8 cellular contexts compared by ENCODE assay signal in the genomic region with DNA sequence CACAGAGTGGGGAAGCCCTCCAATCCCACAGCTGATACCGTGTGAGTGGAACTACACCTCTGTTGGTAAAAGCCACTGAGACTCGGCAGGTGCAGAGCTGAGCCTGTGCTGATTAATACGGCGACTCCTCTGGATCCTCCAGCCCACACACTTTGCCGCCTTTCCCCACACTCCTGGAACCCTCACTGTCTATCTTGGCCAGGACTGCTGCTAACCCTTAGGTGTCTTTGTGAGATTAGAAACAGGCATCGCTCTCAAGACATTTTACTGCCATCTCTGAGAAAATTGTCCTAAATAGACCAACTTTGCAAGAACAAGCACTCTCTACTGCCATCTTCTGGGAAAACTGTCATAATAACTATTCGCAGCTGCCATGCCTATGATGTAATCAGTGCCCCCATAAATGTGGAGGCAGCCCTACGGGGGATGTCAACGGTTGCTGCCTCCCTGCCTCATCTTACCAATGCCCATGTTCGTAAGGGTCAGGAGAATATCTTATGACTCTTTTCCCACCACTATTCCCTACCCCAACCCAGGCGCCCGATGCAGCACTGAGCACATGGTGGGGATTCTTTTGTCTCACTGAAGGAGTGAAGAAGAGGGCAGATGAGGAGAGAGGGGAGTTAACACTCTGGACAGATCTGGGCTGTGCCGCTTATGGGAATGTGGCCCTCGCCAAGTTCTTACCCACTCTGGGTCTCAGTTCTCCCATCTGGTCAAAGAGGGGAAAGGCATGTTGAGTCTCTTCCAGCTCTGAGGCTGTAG. TPM values are rescaled to one million over a fixed set of nuclear protein-coding genes. Genes with fewer than 3 reads are reported as not detected.
DNase-seq lines count a peak whose midpoint lies in the region; ATAC-seq, FAIRE-seq and TF ChIP-seq lines count a peak whose summit lies in the region.

No MANE protein-coding gene starts in this region.

- no peaks in the 10 kb centered on the region for H3K79me2 ChIP-seq in keratinocyte (ENCODE audit: control insufficient read depth, insufficient read depth, low read length)

- peaks cover 2% of the 10 kb centered on the region for H3K9me1 ChIP-seq in keratinocyte (ENCODE audit: control insufficient read depth, extremely low read depth, insufficient read depth, low read length)

- H3K4me3 ChIP-seq in CD4-positive, alpha-beta memory T cell (ENCODE audit: low read length in 2 of 2), result no peak overlapping the region
- no peak overlapping the region for H3K4me3 ChIP-seq in HEK293 (ENCODE audit: low read depth, low read length)
- no peak overlapping the region for H3K4me3 ChIP-seq in astrocyte of the cerebellum (ENCODE audit: low read depth, low read length)
- H3K4me3 ChIP-seq in keratinocyte (ENCODE audit: control insufficient read depth in 2 of 3, extremely low read depth in 1 of 3, insufficient read depth in 2 of 3, low read depth in 1 of 3, low read length in 3 of 3), result no peak overlapping the region
- no peak overlapping the region for H3K4me3 ChIP-seq in tibial nerve

- peaks cover 5% of the 10 kb centered on the region for H3K27me3 ChIP-seq in CD4-positive, alpha-beta memory T cell (ENCODE audit: insufficient read depth, low read length)
- H3K27me3 ChIP-seq in keratinocyte (ENCODE audit: control insufficient read depth, extremely low read depth, insufficient read depth, low read length) (peaks cover 18% of the 10 kb centered on the region), tibial nerve (no peaks in the 10 kb centered on the region)

- H3K4me1 Mint-ChIP-seq in CD4-positive, alpha-beta memory T cell, result peaks cover 4 to 5% (median 4%) of the 10 kb centered on the region in 4 donors

- no peak overlapping the region for H2AFZ ChIP-seq in keratinocyte (ENCODE audit: control insufficient read depth, low read length)

- no peaks in the 10 kb centered on the region for H4K20me1 ChIP-seq in keratinocyte (ENCODE audit: control insufficient read depth, extremely low read depth, insufficient read depth, low read length)

- WGBS in tibial nerve, 2 donors, result 48 to 53% methylated on average over 14 of the region's 14 CpGs

- H3K9me3 ChIP-seq in CD4-positive, alpha-beta memory T cell (ENCODE audit: control insufficient read depth in 1 of 2, low read length in 2 of 2), result no peaks in the 10 kb centered on the region
- no peaks in the 10 kb centered on the region for H3K9me3 ChIP-seq in HEK293 (ENCODE audit: control insufficient read depth, insufficient read depth, low read depth, low read length)
- H3K9me3 ChIP-seq in keratinocyte (ENCODE audit: control insufficient read depth, low read depth, low read length), result no peaks in the 10 kb centered on the region
- H3K9me3 ChIP-seq in tibial nerve, result no peaks in the 10 kb centered on the region

- H3K27ac ChIP-seq in CD4-positive, alpha-beta memory T cell (ENCODE audit: low read depth, low read length), result no peak overlapping the region
- H3K27ac ChIP-seq in HEK293 (ENCODE audit: extremely low read depth, low read depth, low read length) (no peak overlapping the region), keratinocyte (ENCODE audit: control insufficient read depth, insufficient read depth, low read length) (no peak overlapping the region), tibial nerve (no peak overlapping the region)

- intact Hi-C loops in CD4-positive, alpha-beta memory T cell (cut with micrococcal nuclease), result loop anchor here (1.0 kb wide), 1 partner anchor 174 kb away; no protein-coding TSS in a partner anchor

- peak overlapping the region; percentile 73 for H3K4me2 ChIP-seq in keratinocyte (ENCODE audit: control insufficient read depth, extremely low read depth, insufficient read depth, low read depth, low read length)

- ATAC-seq in HG02588 (IDR thresholded peaks at IDR 0.05; ENCODE audit: unreplicated experiment), result no peak
- no peak for ATAC-seq in GM21786 (IDR thresholded peaks at IDR 0.05; ENCODE audit: unreplicated experiment)

- DNase-seq in CD4-positive, alpha-beta memory T cell, result peak in 4 of 5 donors; percentile 16 to 30 (median 22)
- DNase-seq in NCI-H69 (lab: John Stamatoyannopoulos, UW) (peak; percentile 63), astrocyte of the cerebellum (ENCODE audit: low read depth) (peak; percentile 43), keratinocyte (ENCODE audit: low read depth, low spot score) (no peak), tibial nerve (ENCODE audit: low spot score in 2 of 2) (peak in 1 of 2 donors; percentile 11)

- H3K27ac Mint-ChIP-seq in CD4-positive, alpha-beta memory T cell, result peak overlapping the region in 1 of 7 donors; percentile 68

- dilution Hi-C loops in keratinocyte (cut with MboI; ENCODE audit: extremely low pct_ligation_motif_present, low sequenced_read_pairs), result no loop called here

- H3K36me3 ChIP-seq in CD4-positive, alpha-beta memory T cell (ENCODE audit: insufficient read depth, low read length), result no peaks in the 10 kb centered on the region
- H3K36me3 ChIP-seq in HEK293 (ENCODE audit: control insufficient read depth in 2 of 2, insufficient read depth in 1 of 2, low read length in 2 of 2) (no peaks in the 10 kb centered on the region), keratinocyte (ENCODE audit: control insufficient read depth in 2 of 2, extremely low read depth in 1 of 2, insufficient read depth in 2 of 2, low read length in 2 of 2) (no peaks in the 10 kb centered on the region), tibial nerve (peaks cover 0 to 5% (median 0%) of the 10 kb centered on the region in 3 donors)

- H3K9me3 Mint-ChIP-seq in CD4-positive, alpha-beta memory T cell, result peaks cover 0 to under 1% (median 0%) of the 10 kb centered on the region in 8 donors

- H3K9ac ChIP-seq in keratinocyte (ENCODE audit: control insufficient read depth, extremely low read depth, insufficient read depth, low read length), result no peak overlapping the region

- H3K4me1 ChIP-seq in CD4-positive, alpha-beta memory T cell (ENCODE audit: insufficient read depth, low read length), result no peaks in the 10 kb centered on the region
- H3K4me1 ChIP-seq in HEK293 (ENCODE audit: control insufficient read depth, insufficient read depth, low read length) (no peaks in the 10 kb centered on the region), keratinocyte (ENCODE audit: control insufficient read depth, extremely low read depth, insufficient read depth, low read length) (peaks cover 14% of the 10 kb centered on the region), tibial nerve (peaks cover 0 to 29% (median 0%) of the 10 kb centered on the region in 4 donors)

- FAIRE-seq in keratinocyte (lab: Jason Lieb, UNC), result peak; percentile 9

- peak overlapping the region in 3 of 8 donors; percentile 48 to 63 (median 53) for H3K4me3 Mint-ChIP-seq in CD4-positive, alpha-beta memory T cell

- H3K36me3 Mint-ChIP-seq in CD4-positive, alpha-beta memory T cell, result no peaks in the 10 kb centered on the region

- peaks cover 40 to 42% of the 10 kb centered on the region in 2 donors for H3K27me3 Mint-ChIP-seq in CD4-positive, alpha-beta memory T cell

- POLR2A ChIA-PET in CD4-positive, alpha-beta memory T cell (lab: Charles Lee; ENCODE audit: partially characterized antibody), result no interaction called here
- POLR2A ChIA-PET in HEK293 (lab: Yijun Ruan, JAX), result interaction anchor here (0.9 kb wide), 1 partner anchor 163 kb away, joined by 3 read pairs; no protein-coding TSS in a partner anchor

- CTCF ChIA-PET in CD4-positive, alpha-beta memory T cell (lab: Charles Lee; ENCODE audit: partially characterized antibody), result interaction anchor here (1.3 kb wide), 1 partner anchor 17 kb away, joined by 3 read pairs; no protein-coding TSS in a partner anchor
- CTCF ChIA-PET in HEK293 (lab: Yijun Ruan, JAX), result interaction anchor here (0.6 to 6.9 kb wide), 20 partner anchors 11 to 548 kb away, joined by 3 to 83 read pairs (median 4); a partner anchor contains a TSS

- no peak for TF ChIP-seq EP300 in tibial nerve (IDR thresholded peaks at IDR 0.05)

- no peak for TF ChIP-seq POLR2A in tibial nerve (IDR thresholded peaks at IDR 0.05)

- in situ Hi-C loops in astrocyte of the cerebellum (cut with HindIII; ENCODE audit: low sequenced_read_pairs), result no loop called here

- TF ChIP-seq CTCF in HEK293 (tag by site-specific recombination; IDR thresholded peaks at IDR 0.05), result peak; percentile 57
- peak; percentile 53 for TF ChIP-seq CTCF in astrocyte of the cerebellum (IDR thresholded peaks at IDR 0.05; ENCODE audit: low read depth, low read length, missing control alignments)
- TF ChIP-seq CTCF in keratinocyte (optimal IDR thresholded peaks at IDR 0.05 in 1 of 3, IDR thresholded peaks at IDR 0.05 in 1 of 3, conservative IDR thresholded peaks at IDR 0.05 in 1 of 3; ENCODE audit: extremely low read depth in 1 of 3, insufficient read depth in 2 of 3, low read length in 3 of 3), result peak; percentile 44 to 54 (median 49)
- peak; percentile 24 to 65 (median 34) for TF ChIP-seq CTCF in tibial nerve (IDR thresholded peaks at IDR 0.05)

TF ChIP-seq in HEK293, 187 proteins besides CTCF, POLR2A, EP300 and RAD21 (continues in another document):
- TF ChIP-seq SCRT2 (tag by site-specific recombination; IDR thresholded peaks at IDR 0.05) (no peak), ZBTB48 (tag by site-specific recombination; IDR thresholded peaks at IDR 0.05) (no peak), KLF16 (tag by site-specific recombination; IDR thresholded peaks at IDR 0.05) (0 out of 2 replicates have a peak, but pooled peaks have one; percentile 23), ZNF214 (tag by site-specific recombination; IDR thresholded peaks at IDR 0.05; ENCODE audit: borderline replicate concordance) (no peak)

RNA-seq across cellular contexts. Expression of a gene that starts 26.1 kb away (rescaled TPM):
- total RNA-seq in CD4-positive, alpha-beta memory T cell, result not detected
- polyA plus RNA-seq in CD4-positive, alpha-beta memory T cell, result under 1 TPM in 1 of 2 donors, not detected in 1; 0.09 TPM
- polyA plus RNA-seq in keratinocyte, result 0.03 TPM in 1 of 3 replicates, not detected in the others
- not detected for polyA plus RNA-seq in keratinocyte (2011; ENCODE audit: low read depth)
- 0.01 and 0.02 TPM in 2 replicates for polyA plus RNA-seq in keratinocyte (2011; cell fraction: cytosol; rRNA removed)
- polyA plus RNA-seq in keratinocyte (2011; cell fraction: nucleus; rRNA removed), result 0.06 and 0.09 TPM in 2 replicates
- 0.03 and 0.52 TPM in 2 replicates for polyA plus RNA-seq in keratinocyte (2012; ENCODE audit: low replicate concordance)
- polyA minus RNA-seq in keratinocyte, result 0.03 TPM in 1 of 3 replicates, not detected in the others
- polyA minus RNA-seq in keratinocyte (2011; cell fraction: cytosol; rRNA and poly(A)+ RNA removed), result not detected
- polyA minus RNA-seq in keratinocyte (2011; cell fraction: nucleus; rRNA and poly(A)+ RNA removed), result 0.11 TPM in 1 of 2 replicates, not detected in the other
- 10 to 100 TPM in 1 of 4 donors, 1 to 10 TPM in 3; 3.9 to 11.7 (median 6.7) TPM for total RNA-seq in tibial nerve

RNA-seq across cellular contexts. Expression of a gene that starts 59.3 kb away (rescaled TPM):
- total RNA-seq in CD4-positive, alpha-beta memory T cell, result not detected
- not detected for polyA plus RNA-seq in CD4-positive, alpha-beta memory T cell
- not detected in 3 replicates for polyA plus RNA-seq in keratinocyte
- not detected for polyA plus RNA-seq in keratinocyte (2011; ENCODE audit: low read depth)
- polyA plus RNA-seq in keratinocyte (2011; cell fraction: cytosol; rRNA removed), result not detected in 2 replicates
- not detected in 2 replicates for polyA plus RNA-seq in keratinocyte (2011; cell fraction: nucleus; rRNA removed)
- polyA plus RNA-seq in keratinocyte (2012; ENCODE audit: low replicate concordance), result not detected in 2 replicates
- polyA minus RNA-seq in keratinocyte, result 0.59 TPM in 1 of 3 replicates, not detected in the others
- not detected for polyA minus RNA-seq in keratinocyte (2011; cell fraction: cytosol; rRNA and poly(A)+ RNA removed)
- polyA minus RNA-seq in keratinocyte (2011; cell fraction: nucleus; rRNA and poly(A)+ RNA removed), result not detected in 2 replicates
- 10 to 100 TPM; 31.5 to 92.4 (median 47.5) TPM for total RNA-seq in tibial nerve

Comparison
In these comparisons a context has a peak if more than half of its experiments do, and no peak if none do; other contexts are left out.
1. RNA of a gene that starts 26.1 kb away (total RNA-seq): 3.9 to 11.7 TPM in tibial nerve; not detected in CD4-positive, alpha-beta memory T cell; every median in the first group is over 4 times any median in the second.
2. RNA of a gene that starts 59.3 kb away (total RNA-seq): 31.5 to 92.4 TPM in tibial nerve; not detected in CD4-positive, alpha-beta memory T cell; every median in the first group is over 10 times any median in the second.
3. Peak in every context shown above with its lines, with median percentiles within 50 percentile points of each other: CTCF ChIP-seq.